In genomic region chr1:112808861-112809684, GRCh38 we compare ENCODE assay signal across 1 cellular context.
TF ChIP-seq lines count a peak whose summit lies in the region.

No MANE protein-coding gene starts in this region.

TF ChIP-seq in H1, 55 proteins besides CTCF, POLR2A, EP300 and RAD21 (continued from another document):
- TF ChIP-seq CTBP2 (IDR thresholded peaks at IDR 0.05; ENCODE audit: borderline replicate concordance, insufficient read depth, insufficient read length, low read length) (no peak), KDM5A (IDR thresholded peaks at IDR 0.05; ENCODE audit: low read length) (no peak), CHD1 (IDR thresholded peaks at IDR 0.05; ENCODE audit: low read depth, low read length) (no peak), SRF (IDR thresholded peaks at IDR 0.05; ENCODE audit: low read depth, low read length) (0 out of 2 replicates have a peak, but pooled peaks have one; percentile 36), MAX (IDR thresholded peaks at IDR 0.05) (peak; percentile 30; the same call in 1 of the 2 replicates), YY1 (IDR thresholded peaks at IDR 0.05; ENCODE audit: low read depth, low read length) (peak; percentile 42; the same call in 1 of the 2 replicates), BACH1 (IDR thresholded peaks at IDR 0.05; ENCODE audit: low read length) (0 out of 2 replicates have a peak, but pooled peaks have one; percentile 45)
TF ChIP-seq in H1: peak in this region for 8.
